In the genomic region with DNA sequence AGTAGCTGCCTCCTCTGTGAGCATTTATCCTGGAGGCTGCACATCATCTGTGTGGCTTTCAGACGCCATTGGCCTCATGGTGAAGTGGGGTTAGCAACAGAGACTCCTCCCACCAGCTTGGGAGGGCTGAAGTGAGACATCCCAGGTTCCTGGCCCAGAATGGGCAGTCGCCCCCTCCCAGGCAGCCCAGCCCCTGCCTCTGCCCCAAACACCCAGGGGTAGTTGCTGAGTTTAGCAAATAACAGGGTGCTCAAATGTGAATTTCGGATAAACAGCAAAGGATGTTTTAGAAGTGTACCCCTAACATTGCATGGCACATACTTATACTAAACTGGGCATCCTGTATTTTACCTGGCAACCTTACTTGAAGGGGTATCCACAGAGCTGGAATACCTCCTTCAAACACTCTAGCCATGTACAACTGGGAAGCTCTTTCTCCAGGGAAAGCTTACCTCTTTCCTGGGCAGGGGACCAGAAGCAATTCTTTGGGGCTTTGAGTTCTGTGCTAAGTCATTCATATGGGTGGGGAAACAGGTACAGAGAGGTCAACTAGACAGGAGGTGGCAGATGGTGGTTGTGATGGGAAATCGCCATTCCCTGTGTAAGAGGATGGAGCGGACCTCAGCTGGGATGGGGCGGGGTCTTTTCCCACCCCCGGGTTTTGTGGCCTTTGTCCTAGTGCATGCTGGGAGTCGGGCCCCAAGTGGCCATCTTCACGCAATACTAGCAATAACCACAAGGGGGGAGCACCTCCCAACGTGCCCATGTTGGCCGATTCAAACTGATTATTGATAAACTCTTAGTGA, we compare ENCODE assay signal across 8 cellular contexts. TPM values are rescaled to one million over a fixed set of nuclear protein-coding genes. Genes with fewer than 3 reads are reported as not detected.
DNase-seq lines count a peak whose midpoint lies in the region; ATAC-seq and TF ChIP-seq lines count a peak whose summit lies in the region.

No MANE protein-coding gene starts in this region.

- no peaks in the 10 kb centered on the region for H4K20me1 ChIP-seq in MM.1S (ENCODE audit: insufficient read depth, low read length)

- H3F3A ChIP-seq in MM.1S (ENCODE audit: insufficient read depth, low read length) = no peaks in the 10 kb centered on the region; the same call in 1 of the 2 replicates

- peaks cover 6% of the 10 kb centered on the region for H3K4me1 Mint-ChIP-seq in MCF 10A (ENCODE audit: insufficient read depth, unreplicated experiment)
- peaks cover 29% of the 10 kb centered on the region for H3K4me1 Mint-ChIP-seq in stimulated activated effector memory CD8-positive, alpha-beta T cell treated with anti-CD3 and anti-CD28 coated beads, Interleukin-12 subunit alpha, Interleukin-12 subunit beta, amount 100 ng/mL, for 72 hours

- CTCF ChIA-PET in MCF 10A (lab: Yijun Ruan, JAX) = interaction anchor here (0.6 to 4.1 kb wide), 22 partner anchors 8 to 686 kb away, joined by 3 to 58 read pairs (median 4); no protein-coding TSS in a partner anchor

- H3K9me3 ChIP-seq in MM.1S (replicated peaks; ENCODE audit: insufficient read depth, low read length) = no peaks in the 10 kb centered on the region

- H3K9ac ChIP-seq in MM.1S (ENCODE audit: low read length) = no peak overlapping the region

- BruUV-seq in MCF 10A (replicated peaks; lab: Mats Ljungman, UMichigan) = TSS peak; percentile 100

- no peak overlapping the region for H3K27ac ChIP-seq in MM.1S (ENCODE audit: low read length)

- H3K4me2 ChIP-seq in MM.1S (ENCODE audit: low read depth, low read length) = 0 out of 2 replicates have a peak overlapping the region, but pooled peaks have one; percentile 8

- intact Hi-C loops in MCF 10A (cut with micrococcal nuclease) = loop anchor here (1.0 kb wide), 4 partner anchors 40 to 310 kb away; a partner anchor contains a TSS

- H3K4me3 Mint-ChIP-seq in MCF 10A (ENCODE audit: unreplicated experiment) = no peak overlapping the region
- H3K4me3 Mint-ChIP-seq in stimulated activated effector memory CD8-positive, alpha-beta T cell treated with anti-CD3 and anti-CD28 coated beads, Interleukin-12 subunit alpha, Interleukin-12 subunit beta, amount 100 ng/mL, for 72 hours = no peak overlapping the region

- H3K27me3 Mint-ChIP-seq in MCF 10A (ENCODE audit: insufficient read depth, unreplicated experiment) = no peaks in the 10 kb centered on the region

- H3K27ac Mint-ChIP-seq in MCF 10A (ENCODE audit: low read depth, unreplicated experiment) = no peak overlapping the region
- no peak overlapping the region for H3K27ac Mint-ChIP-seq in stimulated activated effector memory CD8-positive, alpha-beta T cell treated with anti-CD3 and anti-CD28 coated beads, Interleukin-12 subunit alpha, Interleukin-12 subunit beta, amount 100 ng/mL, for 72 hours

- H3K4me3 ChIP-seq in MM.1S (ENCODE audit: low read length) = no peak overlapping the region

- H3K36me3 Mint-ChIP-seq in MCF 10A (ENCODE audit: insufficient read depth, unreplicated experiment) = no peaks in the 10 kb centered on the region
- peaks cover 10% of the 10 kb centered on the region for H3K36me3 Mint-ChIP-seq in stimulated activated effector memory CD8-positive, alpha-beta T cell treated with anti-CD3 and anti-CD28 coated beads, Interleukin-12 subunit alpha, Interleukin-12 subunit beta, amount 100 ng/mL, for 72 hours

- peak; percentile 37 for DNase-seq in NK-92 treated with Interleukin-12 subunit alpha and Interleukin-12 subunit beta, amount 100 ng/mL, for 24 hours (lab: John Stamatoyannopoulos, UW)
- DNase-seq in NK-92 (lab: John Stamatoyannopoulos, UW; ENCODE audit: unreplicated experiment) (no peak), MM.1S (peak; percentile 53), T-helper 1 cell (peak in 3 of 5 donors; percentile 30 to 61 (median 32)), MCF 10A (ENCODE audit: unreplicated experiment) (peak; percentile 69), kidney tubule cell (ENCODE audit: low spot score) (peak; percentile 65), SKM-1 treated with dmso at 0.1 percent for 144 hours (lab: John Stamatoyannopoulos, UW; ENCODE audit: unreplicated experiment) (no peak)
- peak; percentile 47 to 86 for DNase-seq in stimulated activated effector memory CD8-positive, alpha-beta T cell treated with anti-CD3 and anti-CD28 coated beads, Interleukin-12 subunit alpha, Interleukin-12 subunit beta, amount 100 ng/mL, for 72 hours (ENCODE audit: low spot score in 2 of 2)

- H3K79me2 ChIP-seq in MM.1S (ENCODE audit: low read length) = no peaks in the 10 kb centered on the region

- H3K4me1 ChIP-seq in MM.1S (ENCODE audit: low read length) = peaks cover 10% of the 10 kb centered on the region

- no peaks in the 10 kb centered on the region for H3K36me3 ChIP-seq in MM.1S (replicated peaks; ENCODE audit: insufficient read depth, low read length)

- peak; percentile 67 for ATAC-seq in stimulated activated effector memory CD8-positive, alpha-beta T cell treated with anti-CD3 and anti-CD28 coated beads, Interleukin-12 subunit alpha, Interleukin-12 subunit beta, amount 100 ng/mL, for 72 hours

- no peaks in the 10 kb centered on the region for H3K9me3 Mint-ChIP-seq in MCF 10A (ENCODE audit: unreplicated experiment)
- no peaks in the 10 kb centered on the region for H3K9me3 Mint-ChIP-seq in stimulated activated effector memory CD8-positive, alpha-beta T cell treated with anti-CD3 and anti-CD28 coated beads, Interleukin-12 subunit alpha, Interleukin-12 subunit beta, amount 100 ng/mL, for 72 hours

- peaks cover 87% of the 10 kb centered on the region for H3K27me3 ChIP-seq in MM.1S (replicated peaks; ENCODE audit: insufficient read depth, low read length)

- POLR2A ChIA-PET in MCF 10A (lab: Yijun Ruan, JAX) = interaction anchor here (0.6 to 0.9 kb wide), 3 partner anchors 39 to 325 kb away, joined by 3 to 4 read pairs (median 3); no protein-coding TSS in a partner anchor

- H2AFZ ChIP-seq in MM.1S (ENCODE audit: low read length) = no peak overlapping the region

- no peaks in the 10 kb centered on the region for H3K9me2 ChIP-seq in MM.1S (replicated peaks; ENCODE audit: insufficient read depth, low read length)

- TF ChIP-seq CTCF in MM.1S (IDR thresholded peaks at IDR 0.05; ENCODE audit: low read length) (peak; percentile 85), MCF 10A (IDR thresholded peaks at IDR 0.05; ENCODE audit: unreplicated experiment) (peak; percentile 70)

RNA-seq across cellular contexts. Expression of a gene that starts 19.3 kb away (rescaled TPM):
- total RNA-seq in MCF 10A (2022) = 23.2 and 31.6 TPM in 2 replicates

RNA-seq across cellular contexts. Expression of a gene that starts 27.0 kb away (rescaled TPM):
- total RNA-seq in MCF 10A (2022) = not detected in 2 replicates

RNA-seq across cellular contexts. Expression of a gene that starts 48.0 kb away (rescaled TPM):
- 20.0 and 29.1 TPM in 2 replicates for total RNA-seq in MCF 10A (2022)

RNA-seq across cellular contexts. Expression of a gene that starts 57.6 kb away (rescaled TPM):
- 18.4 and 19.6 TPM in 2 replicates for total RNA-seq in MCF 10A (2022)

Comparison
In these comparisons a context has a peak if more than half of its experiments do, and no peak if none do; other contexts are left out.
1. DNase-seq: peak in NK-92 treated with Interleukin-12 subunit alpha and Interleukin-12 subunit beta, amount 100 ng/mL, for 24 hours (single experiment), MM.1S (single experiment), T-helper 1 cell (3 of 5), MCF 10A (single experiment), kidney tubule cell (single experiment) and stimulated activated effector memory CD8-positive, alpha-beta T cell treated with anti-CD3 and anti-CD28 coated beads, Interleukin-12 subunit alpha, Interleukin-12 subunit beta, amount 100 ng/mL, for 72 hours (2 of 2); none in NK-92 (single experiment) and SKM-1 treated with dmso at 0.1 percent for 144 hours (single experiment).